8 cellular contexts compared by ENCODE assay signal in the genomic region with DNA sequence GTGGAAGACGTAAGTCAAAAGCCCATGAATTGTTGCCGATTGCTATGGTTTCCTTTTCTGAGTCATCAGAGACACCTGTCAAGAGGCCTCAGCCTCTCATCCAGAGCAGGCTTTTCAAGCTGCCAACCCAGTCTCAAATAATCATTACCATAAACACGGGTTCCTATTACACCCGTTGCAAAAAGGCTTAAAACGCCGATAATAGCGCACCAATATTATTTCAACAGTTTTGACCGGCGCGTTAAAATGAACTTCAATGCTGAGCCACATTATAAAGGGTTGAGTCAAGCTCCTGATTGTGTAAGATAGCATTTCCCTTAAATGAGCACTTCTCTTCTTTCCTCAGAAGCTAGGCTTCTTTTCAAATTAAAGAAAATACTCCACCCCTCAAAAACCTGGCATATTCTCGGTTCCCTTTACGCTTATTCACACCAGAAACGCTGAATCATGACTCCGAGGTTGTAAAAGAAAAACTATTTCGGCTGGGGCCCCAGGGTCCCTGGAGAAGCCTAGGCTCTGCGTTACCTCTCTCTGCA.
DNase-seq lines count a peak whose midpoint lies in the region; ATAC-seq, FAIRE-seq and TF ChIP-seq lines count a peak whose summit lies in the region.

No MANE protein-coding gene starts in this region.

- H2AFZ ChIP-seq in neuron (ENCODE audit: low read depth, low read length): peak overlapping the region; percentile 99

- H3K4me1 ChIP-seq in neuron (ENCODE audit: insufficient read depth, low read length): peaks cover 22% of the 10 kb centered on the region

- DNase-seq in AG09319 (ENCODE audit: extremely low read depth, low read depth) (peak; percentile 56), OCI-M1 (lab: John Stamatoyannopoulos, UW) (peak; percentile 29), fibroblast of peridontal ligament (ENCODE audit: extremely low read depth) (peak; percentile 92), RCC 7860 (ENCODE audit: low spot score) (no peak)
- no peak for DNase-seq in NK-92 treated with Interleukin-12 subunit alpha and Interleukin-12 subunit beta, amount 100 ng/mL, for 24 hours (lab: John Stamatoyannopoulos, UW)

- H3K27me3 ChIP-seq in neuron (ENCODE audit: insufficient read depth, low read length): no peaks in the 10 kb centered on the region

- no peak for TF ChIP-seq CTCF in AG09319 (IDR thresholded peaks at IDR 0.05; ENCODE audit: low read depth, low read length)

- no peak for FAIRE-seq in RCC 7860 (lab: Jason Lieb, UNC)

- H3K36me3 ChIP-seq in neuron (ENCODE audit: insufficient read depth, low read length): no peaks in the 10 kb centered on the region

- peak overlapping the region; percentile 72 for H3K4me3 ChIP-seq in neuron (ENCODE audit: low read length)

- peaks cover 3% of the 10 kb centered on the region for H3K9me3 ChIP-seq in neuron (ENCODE audit: low read length)

- peak; percentile 62 for ATAC-seq in GM19324 (IDR thresholded peaks at IDR 0.05; ENCODE audit: low FRiP score, unreplicated experiment)
- peak; percentile 77 for ATAC-seq in HG03175 (IDR thresholded peaks at IDR 0.05; ENCODE audit: unreplicated experiment)

Comparison
In these comparisons a context has a peak if more than half of its experiments do, and no peak if none do; other contexts are left out.
1. DNase-seq: peak in AG09319 (single experiment), OCI-M1 (single experiment) and fibroblast of peridontal ligament (single experiment); none in NK-92 treated with Interleukin-12 subunit alpha and Interleukin-12 subunit beta, amount 100 ng/mL, for 24 hours (single experiment) and RCC 7860 (single experiment).